17 cellular contexts compared by ENCODE assay signal in genomic region chr5:56684159-56684558, GRCh38.
"Had no signal": no experiment of that assay in that cellular context is flagged by ENCODE, and none has a peak within 500 bp of the region (broad histone marks: within the 10 kb centered on the region; RNA-seq: fewer than 3 reads in every experiment).

No MANE protein-coding gene starts in this region.

- H3K9me3 Mint-ChIP-seq: activated naive CD8-positive, alpha-beta T cell treated with anti-CD3 and anti-CD28 coated beads, Interleukin-2, amount 10 ng/mL, durations not matched to agents 7 days and 5 days; activated T-cell treated with anti-CD3 and anti-CD28 coated beads, Interleukin-2, amount 50 U/mL, for 4 hours; natural killer cell treated with Interleukin-12 subunit alpha and Interleukin-12 subunit beta and Interleukin-15 and Interleukin-18, amount 100 ng/mL, for 72 hours; T-helper 1 cell treated with Interleukin-12 subunit alpha and Interleukin-12 subunit beta and Interleukin-4 antibody, amounts not matched to agents 30 μg/mL and 1 μg/mL, for 36 hours had no signal

- H3K27me3 Mint-ChIP-seq: activated naive CD8-positive, alpha-beta T cell treated with anti-CD3 and anti-CD28 coated beads, Interleukin-2, amount 10 ng/mL, durations not matched to agents 7 days and 5 days had no signal

- H3K36me3 Mint-ChIP-seq: natural killer cell treated with Interleukin-12 subunit alpha and Interleukin-12 subunit beta and Interleukin-15 and Interleukin-18, amount 100 ng/mL, for 72 hours had no signal

- H3K9me3 ChIP-seq: breast epithelium, mucosa of descending colon, prostate gland, right lobe of liver had no signal

- H3K27me3 ChIP-seq: breast epithelium, right lobe of liver had no signal

- H3K27ac ChIP-seq: breast epithelium, prostate gland, right lobe of liver had no signal

- H3K27ac Mint-ChIP-seq: activated naive CD8-positive, alpha-beta T cell treated with anti-CD3 and anti-CD28 coated beads, Interleukin-2, amount 10 ng/mL, durations not matched to agents 7 days and 5 days; natural killer cell treated with Interleukin-12 subunit alpha and Interleukin-12 subunit beta and Interleukin-15 and Interleukin-18, amount 100 ng/mL, for 72 hours; T-helper 1 cell treated with Interleukin-12 subunit alpha and Interleukin-12 subunit beta and Interleukin-4 antibody, amounts not matched to agents 30 μg/mL and 1 μg/mL, for 36 hours had no signal

- DNase-seq: activated CD4-positive, CD25-positive, alpha-beta regulatory T cell; activated gamma-delta T cell treated with Interleukin-2 at 50 U/mL for 16 hours; activated naive CD8-positive, alpha-beta T cell treated with anti-CD3 and anti-CD28 coated beads, Interleukin-2, amount 10 ng/mL, durations not matched to agents 7 days and 5 days; activated T-cell treated with anti-CD3 and anti-CD28 coated beads, Interleukin-2, amount 50 U/mL, for 4 hours; anterior cingulate cortex; dermis blood vessel endothelial cell; erythroblast; glutamatergic neuron; left colon; mucosa of descending colon; right lobe of liver; stimulated activated naive CD4-positive, alpha-beta T cell; substantia nigra had no signal

- H3K4me3 Mint-ChIP-seq: activated naive CD8-positive, alpha-beta T cell treated with anti-CD3 and anti-CD28 coated beads, Interleukin-2, amount 10 ng/mL, durations not matched to agents 7 days and 5 days; activated T-cell treated with anti-CD3 and anti-CD28 coated beads, Interleukin-2, amount 50 U/mL, for 4 hours; natural killer cell treated with Interleukin-12 subunit alpha and Interleukin-12 subunit beta and Interleukin-15 and Interleukin-18, amount 100 ng/mL, for 72 hours; T-helper 1 cell treated with Interleukin-12 subunit alpha and Interleukin-12 subunit beta and Interleukin-4 antibody, amounts not matched to agents 30 μg/mL and 1 μg/mL, for 36 hours had no signal

- H3K4me1 ChIP-seq: breast epithelium, prostate gland, right lobe of liver had no signal

- H3K4me3 ChIP-seq: breast epithelium, mucosa of descending colon, prostate gland, right lobe of liver had no signal

- ATAC-seq: activated T-cell treated with anti-CD3 and anti-CD28 coated beads, Interleukin-2, amount 50 U/mL, for 4 hours; left colon; mucosa of descending colon; natural killer cell treated with Interleukin-12 subunit alpha and Interleukin-12 subunit beta and Interleukin-15 and Interleukin-18, amount 100 ng/mL, for 72 hours; right lobe of liver had no signal

- H3K36me3 ChIP-seq: breast epithelium, prostate gland, right lobe of liver had no signal
